ENCODE assay signal across 1 cellular context in genomic region chr3:183764854-183765731, GRCh38.
TF ChIP-seq lines count a peak whose summit lies in the region.

No MANE protein-coding gene starts in this region.

TF ChIP-seq in SK-N-SH, 30 proteins besides CTCF, POLR2A, EP300 and RAD21 (continued from another document):
- TF ChIP-seq, protein P1, sequence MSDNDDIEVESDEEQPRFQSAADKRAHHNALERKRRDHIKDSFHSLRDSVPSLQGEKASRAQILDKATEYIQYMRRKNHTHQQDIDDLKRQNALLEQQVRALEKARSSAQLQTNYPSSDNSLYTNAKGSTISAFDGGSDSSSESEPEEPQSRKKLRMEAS (IDR thresholded peaks at IDR 0.05; ENCODE audit: low read depth): 0 out of 2 replicates have a peak, but pooled peaks have one; percentile 5
- TF ChIP-seq FOSL2 (IDR thresholded peaks at IDR 0.05; ENCODE audit: borderline replicate concordance, low read depth) (peak; percentile 6; the same call in 1 of the 2 replicates), MEF2A (IDR thresholded peaks at IDR 0.05; ENCODE audit: borderline replicate concordance, low read depth) (no peak), NFIC (IDR thresholded peaks at IDR 0.05; ENCODE audit: borderline replicate concordance) (peak; percentile 23; the same call in 1 of the 2 replicates), JUND (IDR thresholded peaks at IDR 0.05) (0 out of 2 replicates have a peak, but pooled peaks have one; percentile 12), NRF1 (IDR thresholded peaks at IDR 0.05; ENCODE audit: low read depth, low read length) (no peak), EZH2phosphoT487 (IDR thresholded peaks at IDR 0.05; ENCODE audit: borderline replicate concordance, low read depth) (no peak), YY1 (IDR thresholded peaks at IDR 0.05; ENCODE audit: low read depth) (no peak), CHD2 (IDR thresholded peaks at IDR 0.05; ENCODE audit: low read length, partially characterized antibody) (no peak), IRF3 (IDR thresholded peaks at IDR 0.05; ENCODE audit: low read depth, low read length) (no peak), GABPA (IDR thresholded peaks at IDR 0.05; ENCODE audit: low read depth) (no peak), RXRA (IDR thresholded peaks at IDR 0.05; ENCODE audit: borderline replicate concordance, low read depth) (no peak)
- TF ChIP-seq, protein P2, sequence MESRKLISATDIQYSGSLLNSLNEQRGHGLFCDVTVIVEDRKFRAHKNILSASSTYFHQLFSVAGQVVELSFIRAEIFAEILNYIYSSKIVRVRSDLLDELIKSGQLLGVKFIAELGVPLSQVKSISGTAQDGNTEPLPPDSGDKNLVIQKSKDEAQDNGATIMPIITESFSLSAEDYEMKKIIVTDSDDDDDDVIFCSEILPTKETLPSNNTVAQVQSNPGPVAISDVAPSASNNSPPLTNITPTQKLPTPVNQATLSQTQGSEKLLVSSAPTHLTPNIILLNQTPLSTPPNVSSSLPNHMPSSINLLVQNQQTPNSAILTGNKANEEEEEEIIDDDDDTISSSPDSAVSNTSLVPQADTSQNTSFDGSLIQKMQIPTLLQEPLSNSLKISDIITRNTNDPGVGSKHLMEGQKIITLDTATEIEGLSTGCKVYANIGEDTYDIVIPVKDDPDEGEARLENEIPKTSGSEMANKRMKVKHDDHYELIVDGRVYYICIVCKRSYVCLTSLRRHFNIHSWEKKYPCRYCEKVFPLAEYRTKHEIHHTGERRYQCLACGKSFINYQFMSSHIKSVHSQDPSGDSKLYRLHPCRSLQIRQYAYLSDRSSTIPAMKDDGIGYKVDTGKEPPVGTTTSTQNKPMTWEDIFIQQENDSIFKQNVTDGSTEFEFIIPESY (IDR thresholded peaks at IDR 0.05; ENCODE audit: borderline replicate concordance, low read depth): no peak
